In the genomic region with DNA sequence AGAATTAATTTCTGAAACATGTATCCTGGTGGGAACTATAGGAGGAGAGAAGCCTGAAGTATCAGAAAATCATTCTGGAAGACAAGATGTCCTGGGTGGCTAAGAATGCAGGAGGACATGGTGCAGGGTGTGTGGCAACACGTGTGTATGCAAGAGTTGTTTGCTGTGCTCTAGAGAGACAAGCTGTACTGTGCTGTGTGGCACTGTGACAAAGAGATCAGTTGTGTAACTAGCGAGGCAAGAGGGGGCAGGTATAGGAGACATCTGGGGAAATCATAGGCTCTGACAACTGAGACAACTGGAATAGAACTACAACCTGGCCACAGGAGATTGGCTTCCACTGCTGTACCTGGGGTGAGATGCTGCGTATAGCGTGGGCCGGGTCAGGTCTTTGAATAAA, we compare ENCODE assay signal across 1 cellular context.
TF ChIP-seq lines count a peak whose summit lies in the region.

No MANE protein-coding gene starts in this region.

TF ChIP-seq in HepG2, 621 proteins besides CTCF, POLR2A, EP300 and RAD21:
- no peak for TF ChIP-seq ZMYM4 (CRISPR knock-in tag; IDR thresholded peaks at IDR 0.05)
- TF ChIP-seq MAZ (IDR thresholded peaks at IDR 0.05; ENCODE audit: borderline replicate concordance, low read depth, low read length), result no peak
- no peak for TF ChIP-seq MAZ (CRISPR knock-in tag; IDR thresholded peaks at IDR 0.05; ENCODE audit: low read depth)
- no peak for TF ChIP-seq TBX2 (CRISPR knock-in tag; IDR thresholded peaks at IDR 0.05; ENCODE audit: borderline replicate concordance)
- no peak for TF ChIP-seq ATF7 (IDR thresholded peaks at IDR 0.05)
- TF ChIP-seq ATF7 (CRISPR knock-in tag; IDR thresholded peaks at IDR 0.05), result no peak
- no peak for TF ChIP-seq POGZ (CRISPR knock-in tag; IDR thresholded peaks at IDR 0.05)
- TF ChIP-seq AFF4 (CRISPR knock-in tag; IDR thresholded peaks at IDR 0.05), result no peak
- TF ChIP-seq GTF2F1 (IDR thresholded peaks at IDR 0.05; ENCODE audit: low read length), result no peak
- no peak for TF ChIP-seq RXRB (CRISPR knock-in tag; IDR thresholded peaks at IDR 0.05; ENCODE audit: borderline replicate concordance)
- TF ChIP-seq, protein P1, sequence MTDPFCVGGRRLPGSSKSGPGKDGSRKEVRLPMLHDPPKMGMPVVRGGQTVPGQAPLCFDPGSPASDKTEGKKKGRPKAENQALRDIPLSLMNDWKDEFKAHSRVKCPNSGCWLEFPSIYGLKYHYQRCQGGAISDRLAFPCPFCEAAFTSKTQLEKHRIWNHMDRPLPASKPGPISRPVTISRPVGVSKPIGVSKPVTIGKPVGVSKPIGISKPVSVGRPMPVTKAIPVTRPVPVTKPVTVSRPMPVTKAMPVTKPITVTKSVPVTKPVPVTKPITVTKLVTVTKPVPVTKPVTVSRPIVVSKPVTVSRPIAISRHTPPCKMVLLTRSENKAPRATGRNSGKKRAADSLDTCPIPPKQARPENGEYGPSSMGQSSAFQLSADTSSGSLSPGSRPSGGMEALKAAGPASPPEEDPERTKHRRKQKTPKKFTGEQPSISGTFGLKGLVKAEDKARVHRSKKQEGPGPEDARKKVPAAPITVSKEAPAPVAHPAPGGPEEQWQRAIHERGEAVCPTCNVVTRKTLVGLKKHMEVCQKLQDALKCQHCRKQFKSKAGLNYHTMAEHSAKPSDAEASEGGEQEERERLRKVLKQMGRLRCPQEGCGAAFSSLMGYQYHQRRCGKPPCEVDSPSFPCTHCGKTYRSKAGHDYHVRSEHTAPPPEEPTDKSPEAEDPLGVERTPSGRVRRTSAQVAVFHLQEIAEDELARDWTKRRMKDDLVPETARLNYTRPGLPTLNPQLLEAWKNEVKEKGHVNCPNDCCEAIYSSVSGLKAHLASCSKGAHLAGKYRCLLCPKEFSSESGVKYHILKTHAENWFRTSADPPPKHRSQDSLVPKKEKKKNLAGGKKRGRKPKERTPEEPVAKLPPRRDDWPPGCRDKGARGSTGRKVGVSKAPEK (CRISPR knock-in tag; IDR thresholded peaks at IDR 0.05; ENCODE audit: borderline replicate concordance), result no peak
- TF ChIP-seq ZNF292 (CRISPR knock-in tag; IDR thresholded peaks at IDR 0.05; ENCODE audit: borderline replicate concordance, low read depth), result no peak
- TF ChIP-seq DR1 (CRISPR knock-in tag; IDR thresholded peaks at IDR 0.05), result no peak
- no peak for TF ChIP-seq ZNF775 (CRISPR knock-in tag; IDR thresholded peaks at IDR 0.05; ENCODE audit: borderline replicate concordance)
- no peak for TF ChIP-seq ZNF607 (CRISPR knock-in tag; IDR thresholded peaks at IDR 0.05; ENCODE audit: borderline replicate concordance)
- no peak for TF ChIP-seq MAFK (conservative IDR thresholded peaks at IDR 0.05 in 1 of 2, IDR thresholded peaks at IDR 0.05 in 1 of 2; ENCODE audit: low read length in 2 of 2)
- no peak for TF ChIP-seq SRSF9 (IDR thresholded peaks at IDR 0.05; ENCODE audit: borderline replicate concordance, insufficient read depth, low read depth, low read length, poor library complexity, severe bottlenecking)
